ENCODE assay signal across 1 cellular context in genomic region chr2:241770185-241770935, GRCh38.
A peak's percentile ranks its signal among the peaks of the same experiment; 100 is the strongest.
TF ChIP-seq lines count a peak whose summit lies in the region.

No MANE protein-coding gene starts in this region.

TF ChIP-seq in HepG2, 621 proteins besides CTCF, POLR2A, EP300 and RAD21 (continued from another document and continues in another):
- TF ChIP-seq POGK (CRISPR knock-in tag; conservative IDR thresholded peaks at IDR 0.05), result no peak; the same call in 1 of the 2 replicates
- peak; percentile 98 for TF ChIP-seq ZNF281 (CRISPR knock-in tag; IDR thresholded peaks at IDR 0.05; ENCODE audit: borderline replicate concordance)
- peak; percentile 92 for TF ChIP-seq XRCC5 (optimal IDR thresholded peaks at IDR 0.05; ENCODE audit: low read length)
- no peak; the same call in 1 of the 2 replicates for TF ChIP-seq GMEB1 (CRISPR knock-in tag; IDR thresholded peaks at IDR 0.05; ENCODE audit: borderline replicate concordance)
- TF ChIP-seq ZNF780A (CRISPR knock-in tag; IDR thresholded peaks at IDR 0.05), result no peak
- TF ChIP-seq MXD4 (CRISPR knock-in tag; IDR thresholded peaks at IDR 0.05), result peak; percentile 93
- no peak; the same call in 1 of the 2 replicates for TF ChIP-seq ZNF670 (CRISPR knock-in tag; IDR thresholded peaks at IDR 0.05; ENCODE audit: borderline replicate concordance)
- no peak; the same call in 1 of the 2 replicates for TF ChIP-seq BCL3 (CRISPR knock-in tag; IDR thresholded peaks at IDR 0.05)
- TF ChIP-seq AGO1 (IDR thresholded peaks at IDR 0.05; ENCODE audit: low read depth, low read length, poor library complexity, severe bottlenecking), result no peak
- no peak; the same call in 1 of the 2 replicates for TF ChIP-seq SRY (CRISPR knock-in tag; IDR thresholded peaks at IDR 0.05)
- TF ChIP-seq REXO4 (CRISPR knock-in tag; IDR thresholded peaks at IDR 0.05; ENCODE audit: borderline replicate concordance), result peak; percentile 57; the same call in 1 of the 2 replicates
- TF ChIP-seq AFF4 (CRISPR knock-in tag; IDR thresholded peaks at IDR 0.05), result peak; percentile 97
- TF ChIP-seq ARHGAP35 (CRISPR knock-in tag; IDR thresholded peaks at IDR 0.05; ENCODE audit: borderline replicate concordance), result peak; percentile 68
- TF ChIP-seq RFXANK (CRISPR knock-in tag; IDR thresholded peaks at IDR 0.05), result peak; percentile 94
- no peak for TF ChIP-seq NFE2L1 (CRISPR knock-in tag; IDR thresholded peaks at IDR 0.05; ENCODE audit: borderline replicate concordance)
- peak; percentile 74; the same call in 1 of the 2 replicates for TF ChIP-seq PCBP1 (IDR thresholded peaks at IDR 0.05; ENCODE audit: borderline replicate concordance, low read depth, low read length)
- TF ChIP-seq KLF16 (CRISPR knock-in tag; IDR thresholded peaks at IDR 0.05), result peak in 1 of 2 experiments; percentile 89; a peak in 2 of 4 replicates
- 0 out of 2 replicates have a peak, but pooled peaks have one; percentile 20 for TF ChIP-seq SOX13 (IDR thresholded peaks at IDR 0.05)
- peak in 1 of 2 experiments; percentile 81; a peak in 2 of 4 replicates for TF ChIP-seq SOX13 (CRISPR knock-in tag; conservative IDR thresholded peaks at IDR 0.05 in 1 of 2, IDR thresholded peaks at IDR 0.05 in 1 of 2)
- TF ChIP-seq MAZ (IDR thresholded peaks at IDR 0.05; ENCODE audit: borderline replicate concordance, low read depth, low read length), result peak; percentile 91; the same call in 1 of the 2 replicates
- peak; percentile 98 for TF ChIP-seq MAZ (CRISPR knock-in tag; IDR thresholded peaks at IDR 0.05; ENCODE audit: low read depth)
- no peak; the same call in 1 of the 2 replicates for TF ChIP-seq ZNF136 (CRISPR knock-in tag; IDR thresholded peaks at IDR 0.05; ENCODE audit: low read depth)
- no peak for TF ChIP-seq SOX6 (IDR thresholded peaks at IDR 0.05)
- TF ChIP-seq SOX6 (CRISPR knock-in tag; IDR thresholded peaks at IDR 0.05), result peak; percentile 76
- TF ChIP-seq SAFB2 (CRISPR knock-in tag; IDR thresholded peaks at IDR 0.05; ENCODE audit: borderline replicate concordance, low read depth), result no peak; the same call in 1 of the 2 replicates
- peak; percentile 92 for TF ChIP-seq HOXA3 (CRISPR knock-in tag; IDR thresholded peaks at IDR 0.05)
- peak; percentile 56; the same call in 1 of the 2 replicates for TF ChIP-seq ZNF720 (CRISPR knock-in tag; IDR thresholded peaks at IDR 0.05)
- 0 out of 2 replicates have a peak, but pooled peaks have one; percentile 7 for TF ChIP-seq ZSCAN22 (CRISPR knock-in tag; IDR thresholded peaks at IDR 0.05)
- TF ChIP-seq ZNF143 (CRISPR knock-in tag; IDR thresholded peaks at IDR 0.05), result peak; percentile 39
- TF ChIP-seq ADNP (CRISPR knock-in tag; IDR thresholded peaks at IDR 0.05), result 0 out of 2 replicates have a peak, but pooled peaks have one; percentile 36
- peak; percentile 91; the same call in 1 of the 2 replicates for TF ChIP-seq MZF1 (CRISPR knock-in tag; IDR thresholded peaks at IDR 0.05; ENCODE audit: borderline replicate concordance)
- peak; percentile 65; the same call in 1 of the 2 replicates for TF ChIP-seq TP53 (CRISPR knock-in tag; conservative IDR thresholded peaks at IDR 0.05)
- TF ChIP-seq ISX (CRISPR knock-in tag; conservative IDR thresholded peaks at IDR 0.05), result peak; percentile 58; the same call in 1 of the 2 replicates
- peak; percentile 81 for TF ChIP-seq ZNF766 (CRISPR knock-in tag; IDR thresholded peaks at IDR 0.05; ENCODE audit: borderline replicate concordance)
- peak; percentile 99 for TF ChIP-seq ZNF605 (CRISPR knock-in tag; IDR thresholded peaks at IDR 0.05)
- no peak for TF ChIP-seq IKZF1 (IDR thresholded peaks at IDR 0.05)
- peak; percentile 68; the same call in 1 of the 2 replicates for TF ChIP-seq REL (CRISPR knock-in tag; conservative IDR thresholded peaks at IDR 0.05)
- peak; percentile 35; the same call in 1 of the 2 replicates for TF ChIP-seq MLXIP (CRISPR knock-in tag; IDR thresholded peaks at IDR 0.05; ENCODE audit: borderline replicate concordance)
- TF ChIP-seq ZNF18 (CRISPR knock-in tag; IDR thresholded peaks at IDR 0.05; ENCODE audit: insufficient replicate concordance), result peak; percentile 74
